Comparison of ENCODE assay signal across 14 cellular contexts in the genomic region with DNA sequence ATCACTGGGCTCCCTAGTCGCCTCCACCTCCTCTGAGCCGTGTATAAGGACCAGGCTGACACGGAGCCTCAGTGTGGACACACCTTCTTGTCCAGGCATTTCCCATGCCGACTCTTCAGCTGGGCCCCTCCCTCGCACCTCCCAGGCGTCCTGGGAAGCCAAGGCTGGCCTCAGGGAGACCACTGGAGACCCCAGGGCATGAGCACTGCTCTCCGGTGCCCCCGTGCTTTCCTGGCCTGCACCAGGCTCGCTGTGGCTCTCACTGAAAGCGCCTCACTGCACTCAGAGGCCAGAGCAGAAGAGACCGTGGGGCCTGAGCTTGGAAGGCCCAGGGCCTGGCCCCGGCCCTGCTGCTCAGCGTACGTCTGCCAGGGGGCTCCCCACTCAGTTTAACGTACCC.
"Had no signal": no experiment of that assay in that cellular context is flagged by ENCODE, and none has a peak within 500 bp of the region (broad histone marks: within the 10 kb centered on the region; RNA-seq: fewer than 3 reads in every experiment).

No MANE protein-coding gene starts in this region.

- H3K9me3 Mint-ChIP-seq: neural crest cell had no signal

- H3K4me1 ChIP-seq: left lung, parathyroid adenoma had no signal

- ATAC-seq: left lung had no signal

- H3K27me3 Mint-ChIP-seq: stimulated activated memory B cell treated with anti-CD40 and anti-IgM and Interleukin-4, amounts not matched to agents 10 μg/mL and 1 μg/mL and 100 μg/mL, for 72 hours had no signal

- H3K9me3 ChIP-seq: esophagus muscularis mucosa, left lung had no signal

- H3K27me3 ChIP-seq: esophagus muscularis mucosa, left lung had no signal

- H3K4me3 ChIP-seq: esophagus muscularis mucosa, left lung had no signal

- H3K4me3 Mint-ChIP-seq: neural crest cell; stimulated activated memory B cell treated with anti-CD40 and anti-IgM and Interleukin-4, amounts not matched to agents 10 μg/mL and 1 μg/mL and 100 μg/mL, for 72 hours had no signal

- DNase-seq: activated CD4-positive, alpha-beta T cell treated with anti-CD3 and anti-CD28 coated beads, Interleukin-2, amount 50 U/mL, for 48 hours; activated CD4-positive, CD25-positive, alpha-beta regulatory T cell; activated naive CD4-positive, alpha-beta T cell treated with Interleukin-2 at 50 U/mL for 16 hours; glutamatergic neuron; SHP77 treated with DMSO at 0.1 percent for 48 hours; small intestine; substantia nigra; T-helper 2 cell; trophoblast cell had no signal

- H3K27ac ChIP-seq: esophagus muscularis mucosa, left lung, parathyroid adenoma had no signal
